ENCODE assay signal across 18 cellular contexts in genomic region chr1:28339551-28339950, GRCh38. TPM values are rescaled to one million over a fixed set of nuclear protein-coding genes. Genes with fewer than 3 reads are reported as not detected.
A peak's percentile ranks its signal among the peaks of the same experiment; 100 is the strongest.
DNase-seq lines count a peak whose midpoint lies in the region; ATAC-seq and TF ChIP-seq lines count a peak whose summit lies in the region.
"Had no signal": no experiment of that assay in that cellular context is flagged by ENCODE, and none has a peak within 500 bp of the region (broad histone marks: within the 10 kb centered on the region; RNA-seq: fewer than 3 reads in every experiment).

No MANE protein-coding gene starts in this region.

- no peak overlapping the region for H4K91ac ChIP-seq in trophoblast cell (ENCODE audit: low read depth, low read length)

- TF ChIP-seq CTCF in HEK293 (tag by site-specific recombination; IDR thresholded peaks at IDR 0.05) (no peak), lower lobe of right lung (IDR thresholded peaks at IDR 0.05) (no peak), spleen (IDR thresholded peaks at IDR 0.05 in 8 of 11, conservative IDR thresholded peaks at IDR 0.05 in 3 of 11) (no peak), uterus (IDR thresholded peaks at IDR 0.05) (no peak)

- ATAC-seq in lower lobe of right lung = no peak

- no peaks in the 10 kb centered on the region for H3K79me2 ChIP-seq in trophoblast cell (ENCODE audit: control insufficient read depth, insufficient read depth, low read length, poor library complexity)

- H4K12ac ChIP-seq in trophoblast cell (ENCODE audit: low read depth, low read length) = no peak overlapping the region

- WGBS in trophoblast cell (ENCODE audit: extremely low coverage, insufficient coverage, insufficient read length) = no CpG with 5 or more reads among the region's 10 CpGs
- 81 to 92% (median 90%) methylated on average over 10 of the region's 10 CpGs for WGBS in spleen, 5 donors

- H3K4me2 ChIP-seq in trophoblast cell (ENCODE audit: low read length) = no peak overlapping the region
- H3K4me2 ChIP-seq: BLaER1 had no signal

- CTCF ChIA-PET in HEK293 (lab: Yijun Ruan, JAX) = interaction anchor here (0.6 kb wide), 2 partner anchors 11 to 20 kb away, joined by 3 read pairs; partner anchors contain the start of gene MED18

- DNase-seq in lower lobe of right lung = peak; percentile 7
- peak; percentile 74 to 80 for DNase-seq in trophoblast cell
- DNase-seq in spleen = peak; percentile 20
- DNase-seq in uterus = no peak
- DNase-seq in NCI-H1417 (lab: John Stamatoyannopoulos, UW) = no peak
- no peak for DNase-seq in DMS114 treated with DMSO at 0.1 percent for 48 hours (lab: John Stamatoyannopoulos, UW; ENCODE audit: unreplicated experiment)
- DNase-seq: Caco-2; CD4-positive, CD25-positive, alpha-beta regulatory T cell; CD8-positive, alpha-beta T cell; DMS79; GF-D8; GM23248; H7; HCEC 1CT had no signal

- H3K18ac ChIP-seq in trophoblast cell (ENCODE audit: low read length) = no peak overlapping the region

- H2AK5ac ChIP-seq in trophoblast cell (ENCODE audit: low read length) = no peak overlapping the region

- POLR2A ChIA-PET in HEK293 (lab: Yijun Ruan, JAX) = interaction anchor here (5.2 kb wide), 1 partner anchor 11 kb away, joined by 33 read pairs; the partner anchor contains the start of gene MED18

- no peak overlapping the region for H4K8ac ChIP-seq in trophoblast cell (ENCODE audit: low read depth, low read length)

- H2BK5ac ChIP-seq in trophoblast cell (ENCODE audit: low read depth, low read length, poor library complexity) = no peak overlapping the region

- peaks cover 0 to 14% of the 10 kb centered on the region in 2 experiments; a peak in 2 of 3 replicates for H3K36me3 ChIP-seq in HEK293 (ENCODE audit: control insufficient read depth in 2 of 2, insufficient read depth in 1 of 2, low read length in 2 of 2)
- peaks cover 22% of the 10 kb centered on the region for H3K36me3 ChIP-seq in lower lobe of right lung
- peaks cover 5 to 7% of the 10 kb centered on the region in 2 experiments for H3K36me3 ChIP-seq in trophoblast cell (ENCODE audit: control insufficient read depth in 1 of 2, insufficient read depth in 2 of 2, low read length in 2 of 2)
- H3K36me3 ChIP-seq in spleen = peaks cover 0 to 27% (median 22%) of the 10 kb centered on the region in 6 donors
- no peaks in the 10 kb centered on the region for H3K36me3 ChIP-seq in uterus

- H2BK120ac ChIP-seq in trophoblast cell (ENCODE audit: insufficient read depth, low read length, poor library complexity) = no peak overlapping the region

- TF ChIP-seq POLR2A in spleen (IDR thresholded peaks at IDR 0.05) (no peak), uterus (IDR thresholded peaks at IDR 0.05) (no peak)

- no peaks in the 10 kb centered on the region for H3K27me3 ChIP-seq in lower lobe of right lung (ENCODE audit: low read depth)
- no peaks in the 10 kb centered on the region for H3K27me3 ChIP-seq in trophoblast cell (ENCODE audit: insufficient read depth, low read length)
- no peaks in the 10 kb centered on the region for H3K27me3 ChIP-seq in spleen (replicated peaks in 1 of 7)
- H3K27me3 ChIP-seq in uterus = no peaks in the 10 kb centered on the region
- H3K27me3 ChIP-seq: BLaER1 had no signal

- no peaks in the 10 kb centered on the region for H3K9me3 ChIP-seq in HEK293 (ENCODE audit: control insufficient read depth, insufficient read depth, low read depth, low read length)
- no peaks in the 10 kb centered on the region for H3K9me3 ChIP-seq in lower lobe of right lung
- H3K9me3 ChIP-seq in trophoblast cell (ENCODE audit: insufficient read depth, low read depth, low read length) = no peaks in the 10 kb centered on the region
- no peaks in the 10 kb centered on the region for H3K9me3 ChIP-seq in spleen
- H3K9me3 ChIP-seq in uterus = no peaks in the 10 kb centered on the region
- H3K9me3 ChIP-seq: BLaER1, Caco-2 had no signal

- no peaks in the 10 kb centered on the region for H3K79me1 ChIP-seq in trophoblast cell (ENCODE audit: low read length)

- H3K14ac ChIP-seq in trophoblast cell (ENCODE audit: low read length) = no peak overlapping the region

- no peaks in the 10 kb centered on the region for H3K4me1 ChIP-seq in HEK293 (ENCODE audit: control insufficient read depth, insufficient read depth, low read length)
- no peaks in the 10 kb centered on the region for H3K4me1 ChIP-seq in lower lobe of right lung
- H3K4me1 ChIP-seq in trophoblast cell (ENCODE audit: control insufficient read depth in 1 of 2, insufficient read depth in 2 of 2, low read length in 2 of 2) = peaks cover 0 to 3% of the 10 kb centered on the region in 2 experiments
- peaks cover 0 to under 1% (median 0%) of the 10 kb centered on the region in 6 donors for H3K4me1 ChIP-seq in spleen
- no peaks in the 10 kb centered on the region for H3K4me1 ChIP-seq in uterus
- H3K4me1 ChIP-seq: BLaER1, Caco-2 had no signal

- intact Hi-C loops in lower lobe of right lung (cut with DNase I) = no loop called here
- intact Hi-C loops in spleen (cut with DNase I; ENCODE audit: low total_unique reads) = no loop called here
- intact Hi-C loops in uterus (cut with DNase I; ENCODE audit: low total_unique reads) = no loop called here

- no peak overlapping the region for H3K27ac ChIP-seq in HEK293 (ENCODE audit: extremely low read depth, low read depth, low read length)
- H3K27ac ChIP-seq in lower lobe of right lung = no peak overlapping the region
- no peak overlapping the region for H3K27ac ChIP-seq in trophoblast cell (ENCODE audit: low read depth, low read length)
- no peak overlapping the region for H3K27ac ChIP-seq in spleen
- no peak overlapping the region for H3K27ac ChIP-seq in uterus
- H3K27ac ChIP-seq: 22Rv1, BLaER1, C4-2B, GM23248 had no signal

- H3K4me3 ChIP-seq in HEK293 (ENCODE audit: low read depth, low read length) (no peak overlapping the region), lower lobe of right lung (no peak overlapping the region), trophoblast cell (ENCODE audit: low read depth, low read length) (no peak overlapping the region), spleen (no peak overlapping the region), uterus (no peak overlapping the region)
- H3K4me3 ChIP-seq: BLaER1, GM23248 had no signal

- no peak overlapping the region for H3K23ac ChIP-seq in trophoblast cell (ENCODE audit: low read length)

- no peak overlapping the region for H3K9ac ChIP-seq in trophoblast cell (ENCODE audit: low read length)
- H3K9ac ChIP-seq: BLaER1, GM23248 had no signal

- H2BK12ac ChIP-seq in trophoblast cell (ENCODE audit: low read length) = no peak overlapping the region

- no peak overlapping the region for H2AFZ ChIP-seq in trophoblast cell (ENCODE audit: insufficient read depth, low read length, poor library complexity)
- H2AFZ ChIP-seq: GM23248 had no signal

- no peak overlapping the region for H3K4ac ChIP-seq in trophoblast cell (ENCODE audit: low read depth, low read length)

TF ChIP-seq in HEK293, 187 proteins besides CTCF, POLR2A, EP300 and RAD21:
- TF ChIP-seq ZFHX2 (tag by site-specific recombination; conservative IDR thresholded peaks at IDR 0.05) (peak; percentile 28; the same call in 1 of the 2 replicates), EGR2 (tag by site-specific recombination; IDR thresholded peaks at IDR 0.05; ENCODE audit: low read depth) (peak; percentile 44; the same call in 1 of the 2 replicates)
- TF ChIP-seq, protein P1, sequence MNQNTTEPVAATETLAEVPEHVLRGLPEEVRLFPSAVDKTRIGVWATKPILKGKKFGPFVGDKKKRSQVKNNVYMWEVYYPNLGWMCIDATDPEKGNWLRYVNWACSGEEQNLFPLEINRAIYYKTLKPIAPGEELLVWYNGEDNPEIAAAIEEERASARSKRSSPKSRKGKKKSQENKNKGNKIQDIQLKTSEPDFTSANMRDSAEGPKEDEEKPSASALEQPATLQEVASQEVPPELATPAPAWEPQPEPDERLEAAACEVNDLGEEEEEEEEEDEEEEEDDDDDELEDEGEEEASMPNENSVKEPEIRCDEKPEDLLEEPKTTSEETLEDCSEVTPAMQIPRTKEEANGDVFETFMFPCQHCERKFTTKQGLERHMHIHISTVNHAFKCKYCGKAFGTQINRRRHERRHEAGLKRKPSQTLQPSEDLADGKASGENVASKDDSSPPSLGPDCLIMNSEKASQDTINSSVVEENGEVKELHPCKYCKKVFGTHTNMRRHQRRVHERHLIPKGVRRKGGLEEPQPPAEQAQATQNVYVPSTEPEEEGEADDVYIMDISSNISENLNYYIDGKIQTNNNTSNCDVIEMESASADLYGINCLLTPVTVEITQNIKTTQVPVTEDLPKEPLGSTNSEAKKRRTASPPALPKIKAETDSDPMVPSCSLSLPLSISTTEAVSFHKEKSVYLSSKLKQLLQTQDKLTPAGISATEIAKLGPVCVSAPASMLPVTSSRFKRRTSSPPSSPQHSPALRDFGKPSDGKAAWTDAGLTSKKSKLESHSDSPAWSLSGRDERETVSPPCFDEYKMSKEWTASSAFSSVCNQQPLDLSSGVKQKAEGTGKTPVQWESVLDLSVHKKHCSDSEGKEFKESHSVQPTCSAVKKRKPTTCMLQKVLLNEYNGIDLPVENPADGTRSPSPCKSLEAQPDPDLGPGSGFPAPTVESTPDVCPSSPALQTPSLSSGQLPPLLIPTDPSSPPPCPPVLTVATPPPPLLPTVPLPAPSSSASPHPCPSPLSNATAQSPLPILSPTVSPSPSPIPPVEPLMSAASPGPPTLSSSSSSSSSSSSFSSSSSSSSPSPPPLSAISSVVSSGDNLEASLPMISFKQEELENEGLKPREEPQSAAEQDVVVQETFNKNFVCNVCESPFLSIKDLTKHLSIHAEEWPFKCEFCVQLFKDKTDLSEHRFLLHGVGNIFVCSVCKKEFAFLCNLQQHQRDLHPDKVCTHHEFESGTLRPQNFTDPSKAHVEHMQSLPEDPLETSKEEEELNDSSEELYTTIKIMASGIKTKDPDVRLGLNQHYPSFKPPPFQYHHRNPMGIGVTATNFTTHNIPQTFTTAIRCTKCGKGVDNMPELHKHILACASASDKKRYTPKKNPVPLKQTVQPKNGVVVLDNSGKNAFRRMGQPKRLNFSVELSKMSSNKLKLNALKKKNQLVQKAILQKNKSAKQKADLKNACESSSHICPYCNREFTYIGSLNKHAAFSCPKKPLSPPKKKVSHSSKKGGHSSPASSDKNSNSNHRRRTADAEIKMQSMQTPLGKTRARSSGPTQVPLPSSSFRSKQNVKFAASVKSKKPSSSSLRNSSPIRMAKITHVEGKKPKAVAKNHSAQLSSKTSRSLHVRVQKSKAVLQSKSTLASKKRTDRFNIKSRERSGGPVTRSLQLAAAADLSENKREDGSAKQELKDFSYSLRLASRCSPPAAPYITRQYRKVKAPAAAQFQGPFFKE (tag by site-specific recombination; IDR thresholded peaks at IDR 0.05; ENCODE audit: borderline replicate concordance) = no peak

RNA-seq across cellular contexts. Expression of gene MED18, which starts 10.7 kb away (rescaled TPM):
- 12.6 TPM for total RNA-seq in lower lobe of right lung
- 10.3 and 10.6 TPM in 2 replicates for polyA plus RNA-seq in trophoblast cell (2013)
- 10 to 100 TPM; 11.2 to 19.1 (median 14.9) TPM for total RNA-seq in spleen
- 10 to 100 TPM; 22.9 to 31.2 (median 24.4) TPM for polyA plus RNA-seq in spleen
- 10 to 100 TPM in 3 of 4 donors, 1 to 10 TPM in 1; 5.0 to 48.2 (median 17.5) TPM for total RNA-seq in uterus

RNA-seq across cellular contexts. Expression of gene PHACTR4, which starts 30.0 kb away (rescaled TPM):
- total RNA-seq in lower lobe of right lung (44.2 TPM), spleen (10 to 100 TPM; 24.1 to 55.9 (median 32.9) TPM), uterus (10 to 100 TPM in 3 of 4 donors, 1 to 10 TPM in 1; 9.0 to 45.2 (median 24.3) TPM)
- 29.1 and 30.3 TPM in 2 replicates for polyA plus RNA-seq in trophoblast cell (2013)
- 10 to 100 TPM in 1 of 3 donors, 1 to 10 TPM in 2; 8.2 to 16.4 (median 8.9) TPM for polyA plus RNA-seq in spleen

Comparison
In these comparisons a context has a peak if more than half of its experiments do, and no peak if none do; other contexts are left out.
1. DNase-seq: peak in lower lobe of right lung (single experiment), trophoblast cell (2 of 2) and spleen (single experiment); none in uterus (0 of 2), NCI-H1417 (0 of 3) and DMS114 treated with DMSO at 0.1 percent for 48 hours (single experiment).